In genomic region chr18:58400337-58400885, GRCh38 we compare ENCODE assay signal across 11 cellular contexts.
A peak's percentile ranks its signal among the peaks of the same experiment; 100 is the strongest.
DNase-seq lines count a peak whose midpoint lies in the region; ATAC-seq and TF ChIP-seq lines count a peak whose summit lies in the region.
"Had no signal": no experiment of that assay in that cellular context is flagged by ENCODE, and none has a peak within 500 bp of the region (broad histone marks: within the 10 kb centered on the region; RNA-seq: fewer than 3 reads in every experiment).

No MANE protein-coding gene starts in this region.

- H4K20me1 ChIP-seq in hepatocyte (ENCODE audit: insufficient read depth, poor library complexity, severe bottlenecking) = no peaks in the 10 kb centered on the region

- no peak for ATAC-seq in GM18517 (IDR thresholded peaks at IDR 0.05; ENCODE audit: unreplicated experiment)

- POLR2A ChIA-PET in activated CD4-positive, alpha-beta memory T cell treated with anti-CD3 and anti-CD28 coated beads for 36 hours (lab: Charles Lee) = no interaction called here

- no peak overlapping the region for H2AFZ ChIP-seq in hepatocyte

- peak overlapping the region; percentile 59 for H3K27ac ChIP-seq in hepatocyte
- H3K27ac ChIP-seq: heart left ventricle had no signal

- no peaks in the 10 kb centered on the region for H3K9me2 ChIP-seq in hepatocyte (replicated peaks; ENCODE audit: insufficient read depth)

- peak; percentile 56 for DNase-seq in AG09319 (ENCODE audit: extremely low read depth, low read depth)
- peak; percentile 51 for DNase-seq in GM04503 (ENCODE audit: low read depth)
- peak; percentile 75 for DNase-seq in activated CD4-positive, alpha-beta memory T cell treated with anti-CD3 and anti-CD28 coated beads for 36 hours
- DNase-seq in hepatocyte (ENCODE audit: low spot score) = peak; percentile 56
- no peak for DNase-seq in foreskin melanocyte
- DNase-seq in HuH-7.5 (ENCODE audit: low spot score) = no peak
- DNase-seq in GDM1 (lab: John Stamatoyannopoulos, UW) = no peak
- DNase-seq: heart left ventricle, NCI-H1092 treated with DMSO at 0.1 percent for 48 hours, T1000 had no signal

- CTCF ChIA-PET in activated CD4-positive, alpha-beta memory T cell treated with anti-CD3 and anti-CD28 coated beads for 36 hours (lab: Charles Lee) = interaction anchor here (0.9 to 1.1 kb wide), 3 partner anchors 95 to 363 kb away, joined by 3 read pairs; no protein-coding TSS in a partner anchor

- H3K4me3 Mint-ChIP-seq in activated CD4-positive, alpha-beta memory T cell treated with anti-CD3 and anti-CD28 coated beads for 36 hours = no peak overlapping the region

- no peaks in the 10 kb centered on the region for H3K36me3 ChIP-seq in hepatocyte (replicated peaks; ENCODE audit: insufficient read depth, low read depth)

- H3K9me3 ChIP-seq in hepatocyte (ENCODE audit: low read depth) = no peaks in the 10 kb centered on the region
- H3K9me3 ChIP-seq: heart left ventricle had no signal

- intact Hi-C loops in activated CD4-positive, alpha-beta memory T cell treated with anti-CD3 and anti-CD28 coated beads for 36 hours (cut with micrococcal nuclease) = loop anchor here (1.0 to 5.0 kb wide), 6 partner anchors 57 to 364 kb away; partner anchors contain the start of gene MALT1

- peaks cover 21% of the 10 kb centered on the region for H3K4me1 ChIP-seq in hepatocyte (ENCODE audit: insufficient read depth)

- no peak overlapping the region for H3K4me2 ChIP-seq in hepatocyte

- no peak overlapping the region for H3K4me3 ChIP-seq in hepatocyte
- H3K4me3 ChIP-seq: heart left ventricle had no signal

- peak overlapping the region; percentile 84 for H3K27ac Mint-ChIP-seq in activated CD4-positive, alpha-beta memory T cell treated with anti-CD3 and anti-CD28 coated beads for 36 hours

- H3K27me3 Mint-ChIP-seq in activated CD4-positive, alpha-beta memory T cell treated with anti-CD3 and anti-CD28 coated beads for 36 hours = peaks cover 2% of the 10 kb centered on the region

- H3K36me3 Mint-ChIP-seq in activated CD4-positive, alpha-beta memory T cell treated with anti-CD3 and anti-CD28 coated beads for 36 hours = no peaks in the 10 kb centered on the region

- H3K79me2 ChIP-seq in hepatocyte = no peaks in the 10 kb centered on the region

- H3K4me1 Mint-ChIP-seq in activated CD4-positive, alpha-beta memory T cell treated with anti-CD3 and anti-CD28 coated beads for 36 hours (ENCODE audit: low read depth) = peaks cover 20% of the 10 kb centered on the region

- no peaks in the 10 kb centered on the region for H3K9me3 Mint-ChIP-seq in activated CD4-positive, alpha-beta memory T cell treated with anti-CD3 and anti-CD28 coated beads for 36 hours

- 53% methylated on average over 14 of the region's 14 CpGs for WGBS in hepatocyte (ENCODE audit: low lambda C conversion rate, missing lambda C conversion rate)

- no peak for TF ChIP-seq CTCF in AG09319 (IDR thresholded peaks at IDR 0.05; ENCODE audit: low read depth, low read length)
- TF ChIP-seq CTCF in hepatocyte (IDR thresholded peaks at IDR 0.05; ENCODE audit: poor library complexity) = no peak

- no peaks in the 10 kb centered on the region for H3K27me3 ChIP-seq in hepatocyte
- H3K27me3 ChIP-seq: heart left ventricle had no signal

Comparison
In these comparisons a context has a peak if more than half of its experiments do, and no peak if none do; other contexts are left out.
1. DNase-seq: peak in AG09319 (single experiment), GM04503 (single experiment), activated CD4-positive, alpha-beta memory T cell treated with anti-CD3 and anti-CD28 coated beads for 36 hours (single experiment) and hepatocyte (single experiment); none in foreskin melanocyte (single experiment), HuH-7.5 (single experiment) and GDM1 (single experiment).